Comparison of ENCODE assay signal across 1 cellular context in genomic region chr6:166651408-166651807, GRCh38.
TF ChIP-seq lines count a peak whose summit lies in the region.

No MANE protein-coding gene starts in this region.

TF ChIP-seq in GM23338, 12 proteins besides CTCF, POLR2A, EP300 and RAD21 (continued from another document):
- TF ChIP-seq, protein P1, sequence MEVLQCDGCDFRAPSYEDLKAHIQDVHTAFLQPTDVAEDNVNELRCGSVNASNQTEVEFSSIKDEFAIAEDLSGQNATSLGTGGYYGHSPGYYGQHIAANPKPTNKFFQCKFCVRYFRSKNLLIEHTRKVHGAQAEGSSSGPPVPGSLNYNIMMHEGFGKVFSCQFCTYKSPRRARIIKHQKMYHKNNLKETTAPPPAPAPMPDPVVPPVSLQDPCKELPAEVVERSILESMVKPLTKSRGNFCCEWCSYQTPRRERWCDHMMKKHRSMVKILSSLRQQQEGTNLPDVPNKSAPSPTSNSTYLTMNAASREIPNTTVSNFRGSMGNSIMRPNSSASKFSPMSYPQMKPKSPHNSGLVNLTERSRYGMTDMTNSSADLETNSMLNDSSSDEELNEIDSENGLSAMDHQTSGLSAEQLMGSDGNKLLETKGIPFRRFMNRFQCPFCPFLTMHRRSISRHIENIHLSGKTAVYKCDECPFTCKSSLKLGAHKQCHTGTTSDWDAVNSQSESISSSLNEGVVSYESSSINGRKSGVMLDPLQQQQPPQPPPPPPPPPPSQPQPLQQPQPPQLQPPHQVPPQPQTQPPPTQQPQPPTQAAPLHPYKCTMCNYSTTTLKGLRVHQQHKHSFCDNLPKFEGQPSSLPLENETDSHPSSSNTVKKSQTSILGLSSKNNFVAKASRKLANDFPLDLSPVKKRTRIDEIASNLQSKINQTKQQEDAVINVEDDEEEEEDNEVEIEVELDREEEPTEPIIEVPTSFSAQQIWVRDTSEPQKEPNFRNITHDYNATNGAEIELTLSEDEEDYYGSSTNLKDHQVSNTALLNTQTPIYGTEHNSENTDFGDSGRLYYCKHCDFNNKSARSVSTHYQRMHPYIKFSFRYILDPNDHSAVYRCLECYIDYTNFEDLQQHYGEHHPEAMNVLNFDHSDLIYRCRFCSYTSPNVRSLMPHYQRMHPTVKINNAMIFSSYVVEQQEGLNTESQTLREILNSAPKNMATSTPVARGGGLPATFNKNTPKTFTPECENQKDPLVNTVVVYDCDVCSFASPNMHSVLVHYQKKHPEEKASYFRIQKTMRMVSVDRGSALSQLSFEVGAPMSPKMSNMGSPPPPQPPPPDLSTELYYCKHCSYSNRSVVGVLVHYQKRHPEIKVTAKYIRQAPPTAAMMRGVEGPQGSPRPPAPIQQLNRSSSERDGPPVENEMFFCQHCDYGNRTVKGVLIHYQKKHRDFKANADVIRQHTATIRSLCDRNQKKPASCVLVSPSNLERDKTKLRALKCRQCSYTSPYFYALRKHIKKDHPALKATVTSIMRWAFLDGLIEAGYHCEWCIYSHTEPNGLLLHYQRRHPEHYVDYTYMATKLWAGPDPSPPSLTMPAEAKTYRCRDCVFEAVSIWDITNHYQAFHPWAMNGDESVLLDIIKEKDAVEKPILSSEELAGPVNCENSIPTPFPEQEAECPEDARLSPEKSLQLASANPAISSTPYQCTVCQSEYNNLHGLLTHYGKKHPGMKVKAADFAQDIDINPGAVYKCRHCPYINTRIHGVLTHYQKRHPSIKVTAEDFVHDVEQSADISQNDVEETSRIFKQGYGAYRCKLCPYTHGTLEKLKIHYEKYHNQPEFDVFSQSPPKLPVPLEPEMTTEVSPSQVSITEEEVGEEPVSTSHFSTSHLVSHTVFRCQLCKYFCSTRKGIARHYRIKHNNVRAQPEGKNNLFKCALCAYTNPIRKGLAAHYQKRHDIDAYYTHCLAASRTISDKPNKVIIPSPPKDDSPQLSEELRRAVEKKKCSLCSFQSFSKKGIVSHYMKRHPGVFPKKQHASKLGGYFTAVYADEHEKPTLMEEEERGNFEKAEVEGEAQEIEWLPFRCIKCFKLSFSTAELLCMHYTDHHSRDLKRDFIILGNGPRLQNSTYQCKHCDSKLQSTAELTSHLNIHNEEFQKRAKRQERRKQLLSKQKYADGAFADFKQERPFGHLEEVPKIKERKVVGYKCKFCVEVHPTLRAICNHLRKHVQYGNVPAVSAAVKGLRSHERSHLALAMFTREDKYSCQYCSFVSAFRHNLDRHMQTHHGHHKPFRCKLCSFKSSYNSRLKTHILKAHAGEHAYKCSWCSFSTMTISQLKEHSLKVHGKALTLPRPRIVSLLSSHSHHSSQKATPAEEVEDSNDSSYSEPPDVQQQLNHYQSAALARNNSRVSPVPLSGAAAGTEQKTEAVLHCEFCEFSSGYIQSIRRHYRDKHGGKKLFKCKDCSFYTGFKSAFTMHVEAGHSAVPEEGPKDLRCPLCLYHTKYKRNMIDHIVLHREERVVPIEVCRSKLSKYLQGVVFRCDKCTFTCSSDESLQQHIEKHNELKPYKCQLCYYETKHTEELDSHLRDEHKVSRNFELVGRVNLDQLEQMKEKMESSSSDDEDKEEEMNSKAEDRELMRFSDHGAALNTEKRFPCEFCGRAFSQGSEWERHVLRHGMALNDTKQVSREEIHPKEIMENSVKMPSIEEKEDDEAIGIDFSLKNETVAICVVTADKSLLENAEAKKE (CRISPR knock-in tag; IDR thresholded peaks at IDR 0.05): no peak
- TF ChIP-seq ZNF114 (CRISPR knock-in tag; IDR thresholded peaks at IDR 0.05): no peak
- no peak for TF ChIP-seq ETS1 (IDR thresholded peaks at IDR 0.05)
- TF ChIP-seq CREB1 (CRISPR knock-in tag; IDR thresholded peaks at IDR 0.05; ENCODE audit: low read depth): no peak
- TF ChIP-seq NANOG (IDR thresholded peaks at IDR 0.05; ENCODE audit: borderline replicate concordance): no peak
- no peak for TF ChIP-seq EZH2phosphoT487 (IDR thresholded peaks at IDR 0.05; ENCODE audit: unreplicated experiment)
- TF ChIP-seq JUNB (IDR thresholded peaks at IDR 0.05; ENCODE audit: unreplicated experiment): no peak
- no peak for TF ChIP-seq ZNF331 (CRISPR knock-in tag; IDR thresholded peaks at IDR 0.05; ENCODE audit: low read depth)
